In the genomic region with DNA sequence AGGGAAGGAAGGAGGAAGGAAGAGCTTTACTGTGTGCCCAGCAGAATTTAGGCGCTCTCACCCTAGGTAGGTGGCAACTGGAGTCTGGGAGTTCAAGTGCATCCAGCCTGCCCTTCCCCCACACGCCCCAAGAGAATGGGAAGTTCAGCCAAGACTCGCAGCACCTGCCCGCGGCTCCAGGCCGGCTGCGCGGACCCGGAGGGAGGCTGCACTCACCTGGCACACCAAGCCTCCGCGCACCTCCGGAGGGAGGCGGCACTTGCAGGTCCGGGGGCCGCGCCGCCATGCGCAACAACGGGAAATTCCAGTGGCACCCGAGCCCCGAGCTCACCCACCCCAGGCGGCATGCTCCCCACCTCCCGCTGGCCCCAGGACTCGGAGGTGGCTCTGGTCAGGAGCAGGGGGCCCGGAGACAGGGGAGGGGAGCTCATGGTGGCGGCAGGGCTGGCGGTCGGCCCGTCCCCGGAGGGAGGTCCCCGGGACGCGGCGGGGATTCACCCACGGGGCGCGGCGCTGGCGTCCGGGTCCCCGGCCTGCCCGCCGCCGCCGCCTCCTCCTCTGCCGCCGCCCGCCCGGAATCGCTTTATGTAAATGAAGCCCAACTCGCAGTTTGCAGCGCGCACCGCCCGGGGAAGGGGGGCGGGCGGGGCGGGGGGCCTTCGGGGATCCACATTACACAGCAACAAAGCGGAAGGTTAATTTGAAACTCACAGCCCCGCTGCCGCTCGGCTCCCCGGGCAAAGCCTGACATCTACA, we compare ENCODE assay signal across 1 cellular context.
TF ChIP-seq lines count a peak whose summit lies in the region.

A gene with protein sequence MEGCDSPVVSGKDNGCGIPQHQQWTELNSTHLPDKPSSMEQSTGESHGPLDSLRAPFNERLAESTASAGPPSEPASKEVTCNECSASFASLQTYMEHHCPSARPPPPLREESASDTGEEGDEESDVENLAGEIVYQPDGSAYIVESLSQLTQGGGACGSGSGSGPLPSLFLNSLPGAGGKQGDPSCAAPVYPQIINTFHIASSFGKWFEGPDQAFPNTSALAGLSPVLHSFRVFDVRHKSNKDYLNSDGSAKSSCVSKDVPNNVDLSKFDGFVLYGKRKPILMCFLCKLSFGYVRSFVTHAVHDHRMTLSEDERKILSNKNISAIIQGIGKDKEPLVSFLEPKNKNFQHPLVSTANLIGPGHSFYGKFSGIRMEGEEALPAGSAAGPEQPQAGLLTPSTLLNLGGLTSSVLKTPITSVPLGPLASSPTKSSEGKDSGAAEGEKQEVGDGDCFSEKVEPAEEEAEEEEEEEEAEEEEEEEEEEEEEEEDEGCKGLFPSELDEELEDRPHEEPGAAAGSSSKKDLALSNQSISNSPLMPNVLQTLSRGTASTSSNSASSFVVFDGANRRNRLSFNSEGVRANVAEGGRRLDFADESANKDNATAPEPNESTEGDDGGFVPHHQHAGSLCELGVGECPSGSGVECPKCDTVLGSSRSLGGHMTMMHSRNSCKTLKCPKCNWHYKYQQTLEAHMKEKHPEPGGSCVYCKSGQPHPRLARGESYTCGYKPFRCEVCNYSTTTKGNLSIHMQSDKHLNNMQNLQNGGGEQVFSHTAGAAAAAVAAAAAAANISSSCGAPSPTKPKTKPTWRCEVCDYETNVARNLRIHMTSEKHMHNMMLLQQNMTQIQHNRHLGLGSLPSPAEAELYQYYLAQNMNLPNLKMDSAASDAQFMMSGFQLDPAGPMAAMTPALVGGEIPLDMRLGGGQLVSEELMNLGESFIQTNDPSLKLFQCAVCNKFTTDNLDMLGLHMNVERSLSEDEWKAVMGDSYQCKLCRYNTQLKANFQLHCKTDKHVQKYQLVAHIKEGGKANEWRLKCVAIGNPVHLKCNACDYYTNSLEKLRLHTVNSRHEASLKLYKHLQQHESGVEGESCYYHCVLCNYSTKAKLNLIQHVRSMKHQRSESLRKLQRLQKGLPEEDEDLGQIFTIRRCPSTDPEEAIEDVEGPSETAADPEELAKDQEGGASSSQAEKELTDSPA (N-terminal part only) (minus strand): TSS at position 593 of the 756 bp plus-strand sequence. CDS start 87,983 bp downstream, outside the sequence.

TF ChIP-seq in IMR-90, 13 proteins besides CTCF, POLR2A, EP300 and RAD21:
- TF ChIP-seq RFX5 (IDR thresholded peaks at IDR 0.05; ENCODE audit: low read depth, low read length) (no peak), MAZ (IDR thresholded peaks at IDR 0.05; ENCODE audit: borderline replicate concordance, low read depth, low read length) (peak; percentile 23; the same call in 1 of the 2 replicates)
